ENCODE assay signal across 23 cellular contexts in genomic region chr16:2449118-2449517, GRCh38. TPM values are rescaled to one million over a fixed set of nuclear protein-coding genes. Genes with fewer than 3 reads are reported as not detected.
"Had no signal": no experiment of that assay in that cellular context is flagged by ENCODE, and none has a peak within 500 bp of the region (broad histone marks: within the 10 kb centered on the region; RNA-seq: fewer than 3 reads in every experiment).

No MANE protein-coding gene starts in this region.

- H3K27ac ChIP-seq: heart right ventricle, neutrophil, psoas muscle, sigmoid colon, skin epidermis, tibial nerve had no signal

- ATAC-seq: esophagus mucosa; heart right ventricle; naive thymus-derived CD4-positive, alpha-beta T cell; psoas muscle; stimulated activated naive B cell treated with anti-CD40 and anti-IgM and Interleukin-4, amounts not matched to agents 10 μg/mL and 1 μg/mL and 100 μg/mL, for 72 hours; stimulated activated naive CD8-positive, alpha-beta T cell treated with anti-CD3 and anti-CD28 coated beads, Interleukin-15, amount 100 ng/mL, for 72 hours had no signal

- H3K27me3 ChIP-seq: heart right ventricle, neutrophil, sigmoid colon, testis, tibial nerve had no signal

- H3K4me1 ChIP-seq: heart right ventricle, psoas muscle, sigmoid colon had no signal

- H3K4me3 ChIP-seq: heart right ventricle, psoas muscle, sigmoid colon, skin epidermis, testis, tibial nerve had no signal

- H3K9me3 ChIP-seq: heart right ventricle, neutrophil, psoas muscle, sigmoid colon, testis, tibial nerve had no signal

- FAIRE-seq: endometrium, frontal cortex, islet of Langerhans had no signal

- DNase-seq: effector memory CD4-positive, alpha-beta T cell; heart right ventricle; hypothalamus; kidney glomerular epithelial cell; mesendoderm; naive thymus-derived CD4-positive, alpha-beta T cell; nephron progenitor cell; psoas muscle; retina; sigmoid colon; stimulated activated CD4-positive, alpha-beta T cell treated with anti-CD3 and anti-CD28 coated beads, Interleukin-2, amount 100 ng/mL, for 24 hours; stimulated activated CD4-positive, alpha-beta T cell treated with anti-CD3 and anti-CD28 coated beads, Interleukin-4, amount 100 ng/mL, for 4 hours; stimulated activated naive B cell treated with anti-CD40 and anti-IgM and Interleukin-4, amounts not matched to agents 10 μg/mL and 1 μg/mL and 100 μg/mL, for 72 hours; stimulated activated naive CD8-positive, alpha-beta T cell treated with anti-CD3 and anti-CD28 coated beads, Interleukin-15, amount 100 ng/mL, for 72 hours; testis had no signal

RNA-seq across cellular contexts. Expression of gene NTN3, which starts 22.0 kb away (rescaled TPM):
- total RNA-seq: naive thymus-derived CD4-positive, alpha-beta T cell; subcutaneous adipose tissue had no signal
- polyA plus RNA-seq: heart right ventricle; naive thymus-derived CD4-positive, alpha-beta T cell had no signal
